In the genomic region with DNA sequence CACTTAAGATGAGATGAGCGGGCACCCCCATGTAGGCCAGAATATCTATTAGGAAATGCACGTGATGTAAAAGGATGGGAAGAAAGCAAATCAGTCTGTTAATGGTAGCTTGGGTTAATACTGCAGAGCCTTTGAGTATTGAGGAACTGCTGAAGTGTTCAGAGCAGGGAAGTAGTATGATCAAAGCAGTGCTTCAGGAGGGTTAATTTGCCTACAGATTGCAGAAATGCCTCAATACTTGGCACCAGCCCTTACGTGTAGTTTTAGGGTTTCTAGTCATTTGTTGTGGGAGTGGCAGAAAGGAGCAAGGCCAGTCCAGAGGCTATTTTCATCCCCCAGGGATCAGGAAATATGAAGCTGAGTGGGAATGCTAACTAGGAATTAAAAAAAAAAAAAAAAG, we compare ENCODE assay signal across 11 cellular contexts. TPM values are rescaled to one million over a fixed set of nuclear protein-coding genes. Genes with fewer than 3 reads are reported as not detected.
DNase-seq lines count a peak whose midpoint lies in the region; ATAC-seq and TF ChIP-seq lines count a peak whose summit lies in the region.
"Had no signal": no experiment of that assay in that cellular context is flagged by ENCODE, and none has a peak within 500 bp of the region (broad histone marks: within the 10 kb centered on the region; RNA-seq: fewer than 3 reads in every experiment).

No MANE protein-coding gene starts in this region.

- H3K36me3 Mint-ChIP-seq in MCF 10A (ENCODE audit: insufficient read depth, unreplicated experiment), result peaks cover 42% of the 10 kb centered on the region
- peaks cover 38% of the 10 kb centered on the region for H3K36me3 Mint-ChIP-seq in activated CD4-positive, alpha-beta memory T cell treated with anti-CD3 and anti-CD28 coated beads, Interleukin-2, amount 10 ng/mL, durations not matched to agents 7 days and 5 days (ENCODE audit: low read depth)

- no peak for TF ChIP-seq POLR2A in breast epithelium (IDR thresholded peaks at IDR 0.05)
- no peak for TF ChIP-seq POLR2A in adrenal gland (IDR thresholded peaks at IDR 0.05)

- peak; percentile 58 for ATAC-seq in HG02973 (IDR thresholded peaks at IDR 0.05; ENCODE audit: unreplicated experiment)

- no TSS peak for BruUV-seq in MCF 10A (replicated peaks; lab: Mats Ljungman, UMichigan)

- H3K27ac Mint-ChIP-seq in MCF 10A (ENCODE audit: low read depth, unreplicated experiment), result peak overlapping the region; percentile 71
- H3K27ac Mint-ChIP-seq in activated CD4-positive, alpha-beta memory T cell treated with anti-CD3 and anti-CD28 coated beads, Interleukin-2, amount 10 ng/mL, durations not matched to agents 7 days and 5 days, result peak overlapping the region; percentile 48

- no peaks in the 10 kb centered on the region for H3K27me3 ChIP-seq in breast epithelium
- H3K27me3 ChIP-seq in subcutaneous abdominal adipose tissue (ENCODE audit: control insufficient read depth in 5 of 5, insufficient read depth in 4 of 5, low read length in 5 of 5), result no peaks in the 10 kb centered on the region
- H3K27me3 ChIP-seq in adrenal gland, result no peaks in the 10 kb centered on the region
- H3K27me3 ChIP-seq: brain microvascular endothelial cell had no signal

- H3K27me3 Mint-ChIP-seq in MCF 10A (ENCODE audit: insufficient read depth, unreplicated experiment), result no peaks in the 10 kb centered on the region
- no peaks in the 10 kb centered on the region for H3K27me3 Mint-ChIP-seq in activated CD4-positive, alpha-beta memory T cell treated with anti-CD3 and anti-CD28 coated beads, Interleukin-2, amount 10 ng/mL, durations not matched to agents 7 days and 5 days

- H3K9me3 ChIP-seq in breast epithelium (no peaks in the 10 kb centered on the region), subcutaneous abdominal adipose tissue (ENCODE audit: control insufficient read depth in 5 of 5, low read length in 5 of 5) (no peaks in the 10 kb centered on the region), adrenal gland (replicated peaks in 1 of 3) (no peaks in the 10 kb centered on the region)

- no peaks in the 10 kb centered on the region for H3K9me3 Mint-ChIP-seq in MCF 10A (ENCODE audit: unreplicated experiment)
- no peaks in the 10 kb centered on the region for H3K9me3 Mint-ChIP-seq in activated CD4-positive, alpha-beta memory T cell treated with anti-CD3 and anti-CD28 coated beads, Interleukin-2, amount 10 ng/mL, durations not matched to agents 7 days and 5 days

- H3K4me3 ChIP-seq in breast epithelium (no peak overlapping the region), subcutaneous abdominal adipose tissue (ENCODE audit: low read depth in 1 of 5, low read length in 5 of 5) (no peak overlapping the region), adrenal gland (no peak overlapping the region)

- no peak overlapping the region for H3K27ac ChIP-seq in breast epithelium
- peak overlapping the region; percentile 9 for H3K27ac ChIP-seq in subcutaneous abdominal adipose tissue (ENCODE audit: low read depth, low read length)
- no peak overlapping the region for H3K27ac ChIP-seq in adrenal gland
- H3K27ac ChIP-seq: brain microvascular endothelial cell had no signal

- DNase-seq in MCF 10A (ENCODE audit: unreplicated experiment) (no peak), breast epithelium (ENCODE audit: low spot score in 2 of 2) (no peak), adrenal gland (no peak), hippocampal formation (lab: John Stamatoyannopoulos, UW) (no peak), NCI-H2107 (lab: John Stamatoyannopoulos, UW) (no peak)
- no peak for DNase-seq in activated CD4-positive, alpha-beta memory T cell treated with anti-CD3 and anti-CD28 coated beads, Interleukin-2, amount 10 ng/mL, durations not matched to agents 7 days and 5 days
- DNase-seq: brain microvascular endothelial cell, DMS79 treated with DMSO at 0.1 percent for 48 hours, NCI-H524 had no signal

- H3K36me3 ChIP-seq in breast epithelium, result no peaks in the 10 kb centered on the region
- H3K36me3 ChIP-seq in subcutaneous abdominal adipose tissue (ENCODE audit: control insufficient read depth in 5 of 5, insufficient read depth in 5 of 5, low read length in 5 of 5), result peaks cover 13 to 16% (median 14%) of the 10 kb centered on the region in 5 donors
- H3K36me3 ChIP-seq in adrenal gland (replicated peaks in 1 of 2), result peaks cover 0 to 8% of the 10 kb centered on the region in 2 donors

- POLR2A ChIA-PET in MCF 10A (lab: Yijun Ruan, JAX), result interaction anchor here (1.1 to 1.2 kb wide), 2 partner anchors 12 to 32 kb away, joined by 3 read pairs; no protein-coding TSS in a partner anchor
- POLR2A ChIA-PET in activated CD4-positive, alpha-beta memory T cell treated with anti-CD3 and anti-CD28 coated beads, Interleukin-2, amount 10 ng/mL, durations not matched to agents 7 days and 5 days (lab: Charles Lee), result interaction anchor here (1.1 kb wide), 1 partner anchor 14 kb away, joined by 3 read pairs; no protein-coding TSS in a partner anchor

- H3K4me1 ChIP-seq in breast epithelium (no peaks in the 10 kb centered on the region), subcutaneous abdominal adipose tissue (ENCODE audit: control insufficient read depth in 5 of 5, insufficient read depth in 5 of 5, low read length in 5 of 5) (peaks cover 0 to 32% (median 30%) of the 10 kb centered on the region in 5 donors), adrenal gland (replicated peaks in 1 of 2) (peaks cover 27 to 72% of the 10 kb centered on the region in 2 donors)

- H3K4me3 Mint-ChIP-seq in MCF 10A (ENCODE audit: unreplicated experiment), result peak overlapping the region; percentile 3
- H3K4me3 Mint-ChIP-seq in activated CD4-positive, alpha-beta memory T cell treated with anti-CD3 and anti-CD28 coated beads, Interleukin-2, amount 10 ng/mL, durations not matched to agents 7 days and 5 days, result no peak overlapping the region

- H3K9ac ChIP-seq in subcutaneous abdominal adipose tissue (ENCODE audit: low read length in 5 of 5), result no peak overlapping the region

- intact Hi-C loops in MCF 10A (cut with micrococcal nuclease) (no loop called here), breast epithelium (cut with DNase I; ENCODE audit: low total_unique reads) (no loop called here), adrenal gland (cut with DNase I) (no loop called here)

- H3K4me1 Mint-ChIP-seq in MCF 10A (ENCODE audit: insufficient read depth, unreplicated experiment), result peaks cover 44% of the 10 kb centered on the region
- H3K4me1 Mint-ChIP-seq in activated CD4-positive, alpha-beta memory T cell treated with anti-CD3 and anti-CD28 coated beads, Interleukin-2, amount 10 ng/mL, durations not matched to agents 7 days and 5 days, result peaks cover 45% of the 10 kb centered on the region

- TF ChIP-seq CTCF in MCF 10A (IDR thresholded peaks at IDR 0.05; ENCODE audit: unreplicated experiment), result no peak
- TF ChIP-seq CTCF in breast epithelium (IDR thresholded peaks at IDR 0.05), result no peak
- no peak for TF ChIP-seq CTCF in adrenal gland (IDR thresholded peaks at IDR 0.05)

- WGBS in adrenal gland, 4 donors, result 56 to 68% (median 60%) methylated on average over 3 of the region's 3 CpGs

- CTCF ChIA-PET in MCF 10A (lab: Yijun Ruan, JAX), result no interaction called here
- CTCF ChIA-PET in activated CD4-positive, alpha-beta memory T cell treated with anti-CD3 and anti-CD28 coated beads, Interleukin-2, amount 10 ng/mL, durations not matched to agents 7 days and 5 days (lab: Charles Lee), result no interaction called here

RNA-seq across cellular contexts. Expression of a gene that starts 19.7 kb away (rescaled TPM):
- total RNA-seq in MCF 10A (2022) (69.6 and 72.3 TPM in 2 replicates), breast epithelium (10 to 100 TPM; 46.9 to 88.4 (median 67.5) TPM), adrenal gland (10 to 100 TPM; 27.9 to 58.6 (median 46.9) TPM)
- 10 to 100 TPM; 40.8 to 43.3 TPM for total RNA-seq in activated CD4-positive, alpha-beta memory T cell treated with anti-CD3 and anti-CD28 coated beads, Interleukin-2, amount 10 ng/mL, durations not matched to agents 7 days and 5 days
- 10 to 100 TPM in 2 of 3 donors, 1 to 10 TPM in 1; 8.1 to 12.5 (median 11.9) TPM for polyA plus RNA-seq in adrenal gland
